ENCODE assay signal across 11 cellular contexts in genomic region chr4:38237139-38237538, GRCh38.
A peak's percentile ranks its signal among the peaks of the same experiment; 100 is the strongest.
DNase-seq lines count a peak whose midpoint lies in the region; ATAC-seq and TF ChIP-seq lines count a peak whose summit lies in the region.
"Had no signal": no experiment of that assay in that cellular context is flagged by ENCODE, and none has a peak within 500 bp of the region (broad histone marks: within the 10 kb centered on the region; RNA-seq: fewer than 3 reads in every experiment).

No MANE protein-coding gene starts in this region.

- no peaks in the 10 kb centered on the region for H3K27me3 ChIP-seq in CD4-positive, alpha-beta T cell (ENCODE audit: control insufficient read depth, insufficient read depth, low read length)

- no peak overlapping the region for H3K27ac Mint-ChIP-seq in CD4-positive, alpha-beta T cell
- H3K27ac Mint-ChIP-seq: stimulated activated naive B cell treated with anti-CD40 and anti-IgM and Interleukin-4, amounts not matched to agents 10 μg/mL and 1 μg/mL and 100 μg/mL, for 72 hours had no signal

- no peak overlapping the region for H3K4me3 ChIP-seq in epithelial cell of proximal tubule (ENCODE audit: low read depth, low read length)

- TF ChIP-seq CTCF in RWPE1 (conservative IDR thresholded peaks at IDR 0.05; ENCODE audit: low read depth), result no peak
- TF ChIP-seq CTCF in epithelial cell of proximal tubule (conservative IDR thresholded peaks at IDR 0.05; ENCODE audit: low read depth, low read length), result peak; percentile 3
- TF ChIP-seq CTCF in CD4-positive, alpha-beta T cell (IDR thresholded peaks at IDR 0.05), result no peak

- intact Hi-C loops in CD4-positive, alpha-beta T cell (cut with DNase I, micrococcal nuclease), result loop anchor here in 1 of 2 experiments (10.0 kb wide), 1 partner anchor 1498 kb away; no protein-coding TSS in a partner anchor

- POLR2A ChIA-PET in RWPE1 (lab: Yijun Ruan, JAX; ENCODE audit: low non-redundant PET), result interaction anchor here (0.7 kb wide), 1 partner anchor 44 kb away, joined by 3 read pairs; no protein-coding TSS in a partner anchor
- POLR2A ChIA-PET in CD4-positive, alpha-beta T cell (lab: Charles Lee), result no interaction called here

- peak overlapping the region; percentile 81 for H3K27ac ChIP-seq in RWPE1
- no peak overlapping the region for H3K27ac ChIP-seq in CD4-positive, alpha-beta T cell (ENCODE audit: low read depth, low read length)

- H3K9me3 Mint-ChIP-seq in CD4-positive, alpha-beta T cell, result no peaks in the 10 kb centered on the region
- H3K9me3 Mint-ChIP-seq: stimulated activated naive B cell treated with anti-CD40 and anti-IgM and Interleukin-4, amounts not matched to agents 10 μg/mL and 1 μg/mL and 100 μg/mL, for 72 hours had no signal

- no peak overlapping the region for H3K4me3 Mint-ChIP-seq in CD4-positive, alpha-beta T cell
- H3K4me3 Mint-ChIP-seq: stimulated activated naive B cell treated with anti-CD40 and anti-IgM and Interleukin-4, amounts not matched to agents 10 μg/mL and 1 μg/mL and 100 μg/mL, for 72 hours had no signal

- H3K4me1 Mint-ChIP-seq in CD4-positive, alpha-beta T cell (ENCODE audit: low read depth), result peaks cover 7% of the 10 kb centered on the region

- peak; percentile 30 for DNase-seq in GM04504 (ENCODE audit: low read depth)
- DNase-seq in RWPE1 (ENCODE audit: low spot score), result peak; percentile 71
- DNase-seq in epithelial cell of proximal tubule (ENCODE audit: low read depth), result no peak
- DNase-seq in renal cortical epithelial cell (ENCODE audit: low read depth), result peak; percentile 76
- no peak for DNase-seq in NCI-H524 (lab: John Stamatoyannopoulos, UW)
- no peak for DNase-seq in CD4-positive, alpha-beta T cell
- no peak for DNase-seq in pons (ENCODE audit: low spot score)
- DNase-seq: NCI-H82; stimulated activated CD4-positive, alpha-beta T cell treated with anti-CD3 and anti-CD28 coated beads, Interleukin-1b, Interleukin-23, amount 100 ng/mL, for 48 hours; stimulated activated naive B cell treated with anti-CD40 and anti-IgM and Interleukin-4, amounts not matched to agents 10 μg/mL and 1 μg/mL and 100 μg/mL, for 72 hours had no signal

- H3K36me3 Mint-ChIP-seq in CD4-positive, alpha-beta T cell (ENCODE audit: low read depth), result no peaks in the 10 kb centered on the region
- H3K36me3 Mint-ChIP-seq: stimulated activated naive B cell treated with anti-CD40 and anti-IgM and Interleukin-4, amounts not matched to agents 10 μg/mL and 1 μg/mL and 100 μg/mL, for 72 hours had no signal

- CTCF ChIA-PET in RWPE1 (lab: Yijun Ruan, JAX), result no interaction called here
- CTCF ChIA-PET in CD4-positive, alpha-beta T cell (lab: Charles Lee), result interaction anchor here (1.9 kb wide), 1 partner anchor 83 kb away, joined by 5 read pairs; no protein-coding TSS in a partner anchor

- H3K9me3 ChIP-seq in CD4-positive, alpha-beta T cell (ENCODE audit: control insufficient read depth, low read length), result peaks cover 6% of the 10 kb centered on the region

- no peak for ATAC-seq in HG03045 (IDR thresholded peaks at IDR 0.05; ENCODE audit: unreplicated experiment)
- ATAC-seq in CD4-positive, alpha-beta T cell (ENCODE audit: poor library complexity), result no peak

- H3K27me3 Mint-ChIP-seq in CD4-positive, alpha-beta T cell, result no peaks in the 10 kb centered on the region

Comparison
In these comparisons a context has a peak if more than half of its experiments do, and no peak if none do; other contexts are left out.
1. DNase-seq: peak in GM04504 (single experiment), RWPE1 (single experiment) and renal cortical epithelial cell (single experiment); none in epithelial cell of proximal tubule (single experiment), NCI-H524 (0 of 2), CD4-positive, alpha-beta T cell (0 of 10) and pons (single experiment).